8 cellular contexts compared by ENCODE assay signal in the genomic region with DNA sequence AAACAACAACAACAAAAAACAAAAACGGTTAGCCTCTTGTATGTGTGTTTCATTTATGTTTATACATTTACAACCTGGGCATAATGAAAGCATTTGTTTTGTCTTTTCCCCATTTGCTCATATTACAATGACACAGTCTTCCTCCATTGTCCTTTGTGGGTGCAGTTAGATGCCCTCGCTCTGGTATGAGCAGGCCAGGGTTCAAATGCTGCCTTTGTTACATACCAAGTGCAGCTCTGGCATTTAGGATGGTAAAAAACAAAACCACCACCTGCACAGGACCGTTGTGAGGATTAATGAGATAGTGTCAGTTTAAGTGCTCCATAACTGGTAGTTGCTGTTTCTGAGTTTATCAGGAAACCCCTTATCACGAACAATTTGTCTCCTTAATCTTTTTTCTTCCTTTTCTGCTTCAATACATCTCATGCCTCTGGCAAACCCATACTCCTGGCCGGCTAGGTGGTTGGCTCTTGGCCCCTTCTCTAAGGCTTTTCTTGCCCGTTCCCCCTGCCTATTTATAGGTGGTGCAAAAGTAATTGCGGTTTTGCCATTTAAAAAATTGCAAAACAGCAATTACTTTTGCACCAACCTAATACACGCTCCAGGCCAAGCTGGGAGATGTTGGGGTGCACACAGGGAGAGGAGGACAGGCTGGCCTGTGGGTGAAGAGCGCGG. TPM values are rescaled to one million over a fixed set of nuclear protein-coding genes. Genes with fewer than 3 reads are reported as not detected.
DNase-seq lines count a peak whose midpoint lies in the region; ATAC-seq and TF ChIP-seq lines count a peak whose summit lies in the region.

No MANE protein-coding gene starts in this region.

- peak overlapping the region; percentile 10; the same call in 1 of the 2 replicates for H3K9ac ChIP-seq in SU-DHL-6 (ENCODE audit: low read length)
- peak overlapping the region; percentile 51 for H3K9ac ChIP-seq in rectal smooth muscle tissue (ENCODE audit: low read length)

- TF ChIP-seq CTCF in Calu3 (IDR thresholded peaks at IDR 0.05; ENCODE audit: unreplicated experiment): no peak
- TF ChIP-seq CTCF in SU-DHL-6 (IDR thresholded peaks at IDR 0.05; ENCODE audit: insufficient read depth, low read length, poor library complexity, severe bottlenecking): no peak
- no peak for TF ChIP-seq CTCF in fibroblast of pulmonary artery (IDR thresholded peaks at IDR 0.05; ENCODE audit: low read length, missing control alignments)

- no peak overlapping the region for H2AFZ ChIP-seq in SU-DHL-6 (ENCODE audit: low read depth, low read length, severe bottlenecking)

- H3K36me3 ChIP-seq in SU-DHL-6 (ENCODE audit: low read length) (no peaks in the 10 kb centered on the region), rectal smooth muscle tissue (ENCODE audit: control insufficient read depth, insufficient read depth, low read length) (no peaks in the 10 kb centered on the region)

- 0 out of 2 replicates have a peak, but pooled peaks cover 9% of the 10 kb centered on the region for H3F3A ChIP-seq in SU-DHL-6 (ENCODE audit: insufficient read depth)

- DNase-seq in Calu3: no peak
- DNase-seq in fibroblast of pulmonary artery (ENCODE audit: low read depth): no peak
- DNase-seq in cortex of kidney (lab: John Stamatoyannopoulos, UW): no peak
- DNase-seq in activated CD4-positive, alpha-beta T cell treated with anti-CD3 and anti-CD28 coated beads for 4 hours: no peak
- no peak for DNase-seq in left colon

- no peaks in the 10 kb centered on the region for H3K9me3 Mint-ChIP-seq in Calu3 (ENCODE audit: low read depth, unreplicated experiment)

- CTCF ChIA-PET in Calu3 (lab: Charles Lee): no interaction called here

- peak overlapping the region; percentile 61 for H3K4me3 Mint-ChIP-seq in Calu3 (ENCODE audit: low read depth, unreplicated experiment)

- H3K4me2 ChIP-seq in SU-DHL-6 (ENCODE audit: low read depth, low read length, poor library complexity, severe bottlenecking): peak overlapping the region; percentile 32

- H3K27me3 Mint-ChIP-seq in Calu3 (ENCODE audit: unreplicated experiment): peaks cover 36% of the 10 kb centered on the region

- H3K9me3 ChIP-seq in SU-DHL-6 (ENCODE audit: insufficient read depth, low read length): no peaks in the 10 kb centered on the region

- no peaks in the 10 kb centered on the region for H3K36me3 Mint-ChIP-seq in Calu3 (ENCODE audit: insufficient read depth, unreplicated experiment)

- intact Hi-C loops in Calu3 (cut with micrococcal nuclease; ENCODE audit: unreplicated experiment) (no loop called here), left colon (cut with DNase I, micrococcal nuclease) (no loop called here)

- H3K4me3 ChIP-seq in SU-DHL-6 (ENCODE audit: insufficient read depth, low read length, poor library complexity, severe bottlenecking) (no peak overlapping the region), fibroblast of pulmonary artery (replicated peaks; ENCODE audit: low read depth, low read length) (peak overlapping the region; percentile 60), rectal smooth muscle tissue (ENCODE audit: low read length) (peak overlapping the region; percentile 69)

- no peak for ATAC-seq in HG02610 (IDR thresholded peaks at IDR 0.05; ENCODE audit: unreplicated experiment)
- ATAC-seq in left colon: no peak

- H3K4me1 ChIP-seq in rectal smooth muscle tissue (ENCODE audit: control insufficient read depth, insufficient read depth, low read length): no peaks in the 10 kb centered on the region

- H3K27ac Mint-ChIP-seq in Calu3 (ENCODE audit: unreplicated experiment): no peak overlapping the region

- no peaks in the 10 kb centered on the region for H3K9me2 ChIP-seq in SU-DHL-6 (replicated peaks; ENCODE audit: insufficient read depth, low read length)

- H3K27ac ChIP-seq in SU-DHL-6 (ENCODE audit: low read depth, low read length) (no peak overlapping the region), rectal smooth muscle tissue (ENCODE audit: low read depth, low read length) (no peak overlapping the region)

- H3K27me3 ChIP-seq in SU-DHL-6 (ENCODE audit: low read length): no peaks in the 10 kb centered on the region
- H3K27me3 ChIP-seq in rectal smooth muscle tissue (ENCODE audit: control insufficient read depth, insufficient read depth, low read length): no peaks in the 10 kb centered on the region

- no TSS peak for BruUV-seq in Calu3 (replicated peaks; lab: Mats Ljungman, UMichigan)

- no peaks in the 10 kb centered on the region for H3K4me1 Mint-ChIP-seq in Calu3 (ENCODE audit: low read depth, unreplicated experiment)

- H4K20me1 ChIP-seq in SU-DHL-6 (ENCODE audit: low read depth, low read length): no peaks in the 10 kb centered on the region

- no peaks in the 10 kb centered on the region for H3K79me2 ChIP-seq in SU-DHL-6 (ENCODE audit: insufficient read depth, low read length)

RNA-seq across cellular contexts. Expression of a gene that starts 18.6 kb away (rescaled TPM):
- not detected in 2 replicates for total RNA-seq in Calu3 (2022)
- under 1 TPM in 1 of 2 donors, not detected in 1; 0.45 TPM for total RNA-seq in left colon

RNA-seq across cellular contexts. Expression of a gene that starts 21.0 kb away (rescaled TPM):
- total RNA-seq in Calu3 (2022): not detected in 2 replicates
- 10 to 100 TPM; 69.9 to 71.7 TPM for total RNA-seq in left colon

RNA-seq across cellular contexts. Expression of a gene that starts 27.5 kb away (rescaled TPM):
- total RNA-seq in Calu3 (2022) (3.9 and 4.1 TPM in 2 replicates), left colon (1 to 10 TPM; 3.7 to 4.0 TPM)

RNA-seq across cellular contexts. Expression of a gene that starts 37.3 kb away (rescaled TPM):
- total RNA-seq in Calu3 (2022) (12.9 and 13.5 TPM in 2 replicates), left colon (10 to 100 TPM; 10.8 to 16.0 TPM)

Comparison
In these comparisons a context has a peak if more than half of its experiments do, and no peak if none do; other contexts are left out.
1. RNA of a gene that starts 21.0 kb away (total RNA-seq): 69.9 to 71.7 TPM in left colon; not detected in Calu3; every median in the first group is over 10 times any median in the second.